In the genomic region with DNA sequence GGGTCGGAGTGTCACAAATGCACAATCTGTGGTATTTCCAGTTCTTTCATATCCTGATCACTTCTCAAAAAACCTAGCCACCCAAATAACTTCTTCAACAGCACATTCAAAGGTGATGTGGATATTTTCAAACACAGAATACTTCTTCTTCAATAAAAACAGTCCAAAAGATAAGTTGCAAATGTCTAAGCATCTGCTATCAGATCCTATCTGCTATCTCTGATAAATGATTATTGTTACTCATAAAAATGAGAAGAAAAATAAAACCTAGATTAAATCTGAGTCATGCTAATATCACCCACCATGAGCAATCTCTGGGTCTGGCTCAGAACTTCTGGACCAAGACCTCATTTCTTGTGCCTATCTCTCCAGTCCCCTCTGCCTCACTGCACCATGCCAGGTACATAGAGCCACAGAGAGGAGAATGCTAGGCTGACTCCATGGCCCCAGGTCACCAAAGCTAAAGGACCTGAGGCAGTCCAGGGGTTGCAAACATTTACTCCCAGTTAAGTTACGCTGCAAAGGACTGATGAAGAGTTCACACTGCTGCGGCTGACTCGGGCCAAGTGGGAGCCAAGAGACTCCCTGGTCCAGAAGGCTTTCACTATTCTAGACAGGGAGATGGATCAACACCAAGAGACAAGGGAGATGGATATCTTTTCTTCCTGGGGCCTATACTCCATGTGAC, we compare ENCODE assay signal across 1 cellular context.
TF ChIP-seq lines count a peak whose summit lies in the region.

No MANE protein-coding gene starts in this region.

TF ChIP-seq in K562, 482 proteins besides CTCF, POLR2A, EP300 and RAD21:
- TF ChIP-seq RCOR1 (IDR thresholded peaks at IDR 0.05; ENCODE audit: borderline replicate concordance in 1 of 2, low read depth in 2 of 2, low read length in 2 of 2) (no peak), ZNF639 (CRISPR knock-in tag; conservative IDR thresholded peaks at IDR 0.05 in 1 of 2, IDR thresholded peaks at IDR 0.05 in 1 of 2) (no peak), ZNF232 (CRISPR knock-in tag; IDR thresholded peaks at IDR 0.05) (no peak), WHSC1 (IDR thresholded peaks at IDR 0.05; ENCODE audit: low read length) (peak; percentile 79), CUX1 (CRISPR knock-in tag; IDR thresholded peaks at IDR 0.05) (no peak), SREBF2 (CRISPR knock-in tag; IDR thresholded peaks at IDR 0.05) (no peak)
